ENCODE assay signal across 8 cellular contexts in genomic region chr1:36450270-36450918, GRCh38. TPM values are rescaled to one million over a fixed set of nuclear protein-coding genes. Genes with fewer than 3 reads are reported as not detected.
DNase-seq lines count a peak whose midpoint lies in the region; ATAC-seq lines count a peak whose summit lies in the region.

TSS of gene OSCP1 (minus strand) at chr1:36450451. CDS start at chr1:36450369, 82 bp downstream.

- in situ Hi-C loops in ACHN (cut with HindIII; ENCODE audit: low pct_ligation_motif_present, low pct_unique_long_range_greater_than_20kb, low sequenced_read_pairs), result no loop called here

- DNase-seq in ACHN, result peak; percentile 93
- peak; percentile 97 for DNase-seq in NCI-H2227 treated with DMSO at 0.1 percent for 48 hours (lab: John Stamatoyannopoulos, UW)
- DNase-seq in activated CD4-positive, alpha-beta T cell treated with anti-CD3 and anti-CD28 coated beads for 1 hour, result peak; percentile 75
- DNase-seq in cerebellum (ENCODE audit: low spot score), result peak; percentile 99
- peak; percentile 96 for DNase-seq in islet precursor cell
- peak; percentile 79 for DNase-seq in stimulated activated CD4-positive, alpha-beta T cell treated with anti-CD3 and anti-CD28 coated beads, Interleukin-12 subunit alpha, Interleukin-12 subunit beta, amount 100 ng/mL, for 4 hours

- peak; percentile 92 for ATAC-seq in GM18873 (IDR thresholded peaks at IDR 0.05; ENCODE audit: low FRiP score, unreplicated experiment)
- peak; percentile 95 for ATAC-seq in HG03139 (IDR thresholded peaks at IDR 0.05; ENCODE audit: unreplicated experiment)

RNA-seq across cellular contexts. Expression of gene OSCP1, which starts in this region (rescaled TPM):
- total RNA-seq in cerebellum, result 17.1 TPM

Comparison
In these comparisons a context has a peak if more than half of its experiments do, and no peak if none do; other contexts are left out.
1. Peak in every context shown above with its lines: DNase-seq and ATAC-seq.